In genomic region chr2:177735318-177735803, GRCh38 we compare ENCODE assay signal across 31 cellular contexts.
"Had no signal": no experiment of that assay in that cellular context is flagged by ENCODE, and none has a peak within 500 bp of the region (broad histone marks: within the 10 kb centered on the region; RNA-seq: fewer than 3 reads in every experiment).

No MANE protein-coding gene starts in this region.

- H3K9me3 Mint-ChIP-seq: activated naive CD4-positive, alpha-beta T cell treated with anti-CD3 and anti-CD28 coated beads, Interleukin-2, amount 10 ng/mL, durations not matched to agents 7 days and 5 days; brain had no signal

- H3K4me3 ChIP-seq: ascending aorta, cardiac muscle cell, colonic mucosa, pancreas, prostate gland, spleen, transverse colon, vagina had no signal

- H3K27ac ChIP-seq: ascending aorta, cardiac muscle cell, colonic mucosa, pancreas, prostate gland, spleen, transverse colon, vagina, WERI-Rb-1 had no signal

- ATAC-seq: activated CD4-positive, CD25-positive, alpha-beta regulatory T cell treated with anti-CD3 and anti-CD28 coated beads, Interleukin-2, amount 50 U/mL, for 24 hours; left cardiac atrium; left ventricle myocardium superior; pancreas; T-helper 17 cell had no signal

- H3K27ac Mint-ChIP-seq: activated naive CD4-positive, alpha-beta T cell treated with anti-CD3 and anti-CD28 coated beads, Interleukin-2, amount 10 ng/mL, durations not matched to agents 7 days and 5 days; activated naive CD8-positive, alpha-beta T cell treated with anti-CD3 and anti-CD28 coated beads, Interleukin-2, amount 10 ng/mL, durations not matched to agents 7 days and 5 days; brain; naive B cell; T-helper 17 cell had no signal

- H3K4me1 Mint-ChIP-seq: activated naive CD4-positive, alpha-beta T cell treated with anti-CD3 and anti-CD28 coated beads, Interleukin-2, amount 10 ng/mL, durations not matched to agents 7 days and 5 days; naive B cell had no signal

- H3K36me3 Mint-ChIP-seq: activated naive CD4-positive, alpha-beta T cell treated with anti-CD3 and anti-CD28 coated beads, Interleukin-2, amount 10 ng/mL, durations not matched to agents 7 days and 5 days; activated naive CD8-positive, alpha-beta T cell treated with anti-CD3 and anti-CD28 coated beads, Interleukin-2, amount 10 ng/mL, durations not matched to agents 7 days and 5 days; brain; naive B cell had no signal

- H3K4me1 ChIP-seq: ascending aorta, colonic mucosa, pancreas, prostate gland, spleen, vagina had no signal

- H3K36me3 ChIP-seq: ascending aorta, cardiac muscle cell, colonic mucosa, pancreas, prostate gland, spleen, transverse colon, vagina, WERI-Rb-1 had no signal

- H3K4me3 Mint-ChIP-seq: activated naive CD4-positive, alpha-beta T cell treated with anti-CD3 and anti-CD28 coated beads, Interleukin-2, amount 10 ng/mL, durations not matched to agents 7 days and 5 days; activated naive CD8-positive, alpha-beta T cell treated with anti-CD3 and anti-CD28 coated beads, Interleukin-2, amount 10 ng/mL, durations not matched to agents 7 days and 5 days; brain; naive B cell; T-helper 17 cell had no signal

- DNase-seq: activated CD4-positive, alpha-beta T cell treated with anti-CD3 and anti-CD28 coated beads for 48 hours; activated CD4-positive, alpha-beta T cell treated with anti-CD3 and anti-CD28 coated beads, Interleukin-2, amount 50 U/mL, for 48 hours; activated CD8-positive, alpha-beta memory T cell treated with anti-CD3 and anti-CD28 coated beads for 24 hours; activated gamma-delta T cell; activated naive CD4-positive, alpha-beta T cell treated with anti-CD3 and anti-CD28 coated beads, Interleukin-2, amount 10 ng/mL, durations not matched to agents 7 days and 5 days; activated naive CD8-positive, alpha-beta T cell treated with anti-CD3 and anti-CD28 coated beads, Interleukin-2, amount 10 ng/mL, durations not matched to agents 7 days and 5 days; cerebellar nuclear complex; colonic mucosa; effector CD8-positive, alpha-beta T cell; foreskin fibroblast; head of caudate nucleus; hippocampal formation; left cardiac atrium; left ventricle myocardium superior; naive B cell; nucleus accumbens; pancreas; retina; spleen; stimulated activated CD4-positive, alpha-beta T cell treated with anti-CD3 and anti-CD28 coated beads, Interleukin-2, amount 100 ng/mL, for 48 hours; stimulated activated naive CD4-positive, alpha-beta T cell treated with Interleukin-2 at 50 U/mL for 16 hours; T-helper 17 cell; T1000; transverse colon; WERI-Rb-1 had no signal

- H3K27me3 ChIP-seq: ascending aorta, cardiac muscle cell, colonic mucosa, transverse colon, vagina had no signal
